In the genomic region with DNA sequence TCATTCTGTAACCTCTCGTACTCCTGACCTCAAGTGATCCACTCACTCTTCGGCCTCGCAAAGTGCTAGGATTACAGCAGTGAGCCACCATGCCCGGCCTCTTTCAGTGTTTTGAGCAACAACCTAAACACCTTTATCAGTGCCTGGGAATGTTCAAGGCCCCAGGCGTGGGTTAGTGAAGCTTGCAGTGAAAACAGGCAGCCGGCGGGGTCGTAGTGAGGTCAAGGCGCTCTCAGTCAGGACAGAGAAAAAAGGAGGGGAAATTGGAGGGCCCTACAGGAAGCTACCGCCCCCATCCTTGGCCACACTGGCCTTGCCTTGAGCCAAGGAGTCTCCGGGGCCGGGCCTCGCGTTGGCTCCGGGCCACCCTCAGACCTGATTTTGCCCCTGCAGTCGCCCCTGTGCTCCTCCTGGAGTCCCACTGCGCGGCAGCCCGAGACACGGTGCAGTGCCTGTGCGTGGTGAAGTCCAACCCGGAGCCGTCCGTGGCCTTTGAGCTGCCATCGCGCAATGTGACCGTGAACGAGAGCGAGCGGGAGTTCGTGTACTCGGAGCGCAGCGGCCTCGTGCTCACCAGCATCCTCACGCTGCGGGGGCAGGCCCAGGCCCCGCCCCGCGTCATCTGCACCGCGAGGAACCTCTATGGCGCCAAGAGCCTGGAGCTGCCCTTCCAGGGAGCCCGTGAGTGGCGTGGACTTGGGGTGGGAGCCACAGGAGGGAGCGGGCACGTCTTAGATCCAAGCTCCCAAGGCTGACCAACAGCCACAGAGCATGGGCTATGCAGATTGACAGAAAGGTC, we compare ENCODE assay signal across 1 cellular context.
TF ChIP-seq lines count a peak whose summit lies in the region.

No MANE protein-coding gene starts in this region.

TF ChIP-seq in HepG2, 621 proteins besides CTCF, POLR2A, EP300 and RAD21 (continued from another document and continues in another):
- TF ChIP-seq, protein P1, sequence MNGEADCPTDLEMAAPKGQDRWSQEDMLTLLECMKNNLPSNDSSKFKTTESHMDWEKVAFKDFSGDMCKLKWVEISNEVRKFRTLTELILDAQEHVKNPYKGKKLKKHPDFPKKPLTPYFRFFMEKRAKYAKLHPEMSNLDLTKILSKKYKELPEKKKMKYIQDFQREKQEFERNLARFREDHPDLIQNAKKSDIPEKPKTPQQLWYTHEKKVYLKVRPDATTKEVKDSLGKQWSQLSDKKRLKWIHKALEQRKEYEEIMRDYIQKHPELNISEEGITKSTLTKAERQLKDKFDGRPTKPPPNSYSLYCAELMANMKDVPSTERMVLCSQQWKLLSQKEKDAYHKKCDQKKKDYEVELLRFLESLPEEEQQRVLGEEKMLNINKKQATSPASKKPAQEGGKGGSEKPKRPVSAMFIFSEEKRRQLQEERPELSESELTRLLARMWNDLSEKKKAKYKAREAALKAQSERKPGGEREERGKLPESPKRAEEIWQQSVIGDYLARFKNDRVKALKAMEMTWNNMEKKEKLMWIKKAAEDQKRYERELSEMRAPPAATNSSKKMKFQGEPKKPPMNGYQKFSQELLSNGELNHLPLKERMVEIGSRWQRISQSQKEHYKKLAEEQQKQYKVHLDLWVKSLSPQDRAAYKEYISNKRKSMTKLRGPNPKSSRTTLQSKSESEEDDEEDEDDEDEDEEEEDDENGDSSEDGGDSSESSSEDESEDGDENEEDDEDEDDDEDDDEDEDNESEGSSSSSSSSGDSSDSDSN (CRISPR knock-in tag; IDR thresholded peaks at IDR 0.05), result no peak
- peak; percentile 67 for TF ChIP-seq HNF4A (CRISPR knock-in tag; IDR thresholded peaks at IDR 0.05)
- no peak for TF ChIP-seq ZNF282 (IDR thresholded peaks at IDR 0.05; ENCODE audit: partially characterized antibody)
- TF ChIP-seq, protein P2, sequence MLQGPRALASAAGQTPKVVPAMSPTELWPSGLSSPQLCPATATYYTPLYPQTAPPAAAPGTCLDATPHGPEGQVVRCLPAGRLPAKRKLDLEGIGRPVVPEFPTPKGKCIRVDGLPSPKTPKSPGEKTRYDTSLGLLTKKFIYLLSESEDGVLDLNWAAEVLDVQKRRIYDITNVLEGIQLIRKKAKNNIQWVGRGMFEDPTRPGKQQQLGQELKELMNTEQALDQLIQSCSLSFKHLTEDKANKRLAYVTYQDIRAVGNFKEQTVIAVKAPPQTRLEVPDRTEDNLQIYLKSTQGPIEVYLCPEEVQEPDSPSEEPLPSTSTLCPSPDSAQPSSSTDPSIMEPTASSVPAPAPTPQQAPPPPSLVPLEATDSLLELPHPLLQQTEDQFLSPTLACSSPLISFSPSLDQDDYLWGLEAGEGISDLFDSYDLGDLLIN (CRISPR knock-in tag; IDR thresholded peaks at IDR 0.05; ENCODE audit: borderline replicate concordance), result no peak
- peak; percentile 49; the same call in 1 of the 2 replicates for TF ChIP-seq ZFX (CRISPR knock-in tag; IDR thresholded peaks at IDR 0.05; ENCODE audit: low read depth)
- TF ChIP-seq, protein P3, sequence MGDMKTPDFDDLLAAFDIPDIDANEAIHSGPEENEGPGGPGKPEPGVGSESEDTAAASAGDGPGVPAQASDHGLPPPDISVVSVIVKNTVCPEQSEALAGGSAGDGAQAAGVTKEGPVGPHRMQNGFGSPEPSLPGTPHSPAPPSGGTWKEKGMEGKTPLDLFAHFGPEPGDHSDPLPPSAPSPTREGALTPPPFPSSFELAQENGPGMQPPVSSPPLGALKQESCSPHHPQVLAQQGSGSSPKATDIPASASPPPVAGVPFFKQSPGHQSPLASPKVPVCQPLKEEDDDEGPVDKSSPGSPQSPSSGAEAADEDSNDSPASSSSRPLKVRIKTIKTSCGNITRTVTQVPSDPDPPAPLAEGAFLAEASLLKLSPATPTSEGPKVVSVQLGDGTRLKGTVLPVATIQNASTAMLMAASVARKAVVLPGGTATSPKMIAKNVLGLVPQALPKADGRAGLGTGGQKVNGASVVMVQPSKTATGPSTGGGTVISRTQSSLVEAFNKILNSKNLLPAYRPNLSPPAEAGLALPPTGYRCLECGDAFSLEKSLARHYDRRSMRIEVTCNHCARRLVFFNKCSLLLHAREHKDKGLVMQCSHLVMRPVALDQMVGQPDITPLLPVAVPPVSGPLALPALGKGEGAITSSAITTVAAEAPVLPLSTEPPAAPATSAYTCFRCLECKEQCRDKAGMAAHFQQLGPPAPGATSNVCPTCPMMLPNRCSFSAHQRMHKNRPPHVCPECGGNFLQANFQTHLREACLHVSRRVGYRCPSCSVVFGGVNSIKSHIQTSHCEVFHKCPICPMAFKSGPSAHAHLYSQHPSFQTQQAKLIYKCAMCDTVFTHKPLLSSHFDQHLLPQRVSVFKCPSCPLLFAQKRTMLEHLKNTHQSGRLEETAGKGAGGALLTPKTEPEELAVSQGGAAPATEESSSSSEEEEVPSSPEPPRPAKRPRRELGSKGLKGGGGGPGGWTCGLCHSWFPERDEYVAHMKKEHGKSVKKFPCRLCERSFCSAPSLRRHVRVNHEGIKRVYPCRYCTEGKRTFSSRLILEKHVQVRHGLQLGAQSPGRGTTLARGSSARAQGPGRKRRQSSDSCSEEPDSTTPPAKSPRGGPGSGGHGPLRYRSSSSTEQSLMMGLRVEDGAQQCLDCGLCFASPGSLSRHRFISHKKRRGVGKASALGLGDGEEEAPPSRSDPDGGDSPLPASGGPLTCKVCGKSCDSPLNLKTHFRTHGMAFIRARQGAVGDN (CRISPR knock-in tag; IDR thresholded peaks at IDR 0.05), result peak; percentile 77
- TF ChIP-seq ZZZ3 (CRISPR knock-in tag; IDR thresholded peaks at IDR 0.05; ENCODE audit: borderline replicate concordance), result no peak
- no peak; the same call in 1 of the 2 replicates for TF ChIP-seq ZNF839 (CRISPR knock-in tag; IDR thresholded peaks at IDR 0.05; ENCODE audit: borderline replicate concordance)
- TF ChIP-seq, protein P4, sequence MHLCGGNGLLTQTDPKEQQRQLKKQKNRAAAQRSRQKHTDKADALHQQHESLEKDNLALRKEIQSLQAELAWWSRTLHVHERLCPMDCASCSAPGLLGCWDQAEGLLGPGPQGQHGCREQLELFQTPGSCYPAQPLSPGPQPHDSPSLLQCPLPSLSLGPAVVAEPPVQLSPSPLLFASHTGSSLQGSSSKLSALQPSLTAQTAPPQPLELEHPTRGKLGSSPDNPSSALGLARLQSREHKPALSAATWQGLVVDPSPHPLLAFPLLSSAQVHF (CRISPR knock-in tag; IDR thresholded peaks at IDR 0.05), result no peak
- TF ChIP-seq, protein P5, sequence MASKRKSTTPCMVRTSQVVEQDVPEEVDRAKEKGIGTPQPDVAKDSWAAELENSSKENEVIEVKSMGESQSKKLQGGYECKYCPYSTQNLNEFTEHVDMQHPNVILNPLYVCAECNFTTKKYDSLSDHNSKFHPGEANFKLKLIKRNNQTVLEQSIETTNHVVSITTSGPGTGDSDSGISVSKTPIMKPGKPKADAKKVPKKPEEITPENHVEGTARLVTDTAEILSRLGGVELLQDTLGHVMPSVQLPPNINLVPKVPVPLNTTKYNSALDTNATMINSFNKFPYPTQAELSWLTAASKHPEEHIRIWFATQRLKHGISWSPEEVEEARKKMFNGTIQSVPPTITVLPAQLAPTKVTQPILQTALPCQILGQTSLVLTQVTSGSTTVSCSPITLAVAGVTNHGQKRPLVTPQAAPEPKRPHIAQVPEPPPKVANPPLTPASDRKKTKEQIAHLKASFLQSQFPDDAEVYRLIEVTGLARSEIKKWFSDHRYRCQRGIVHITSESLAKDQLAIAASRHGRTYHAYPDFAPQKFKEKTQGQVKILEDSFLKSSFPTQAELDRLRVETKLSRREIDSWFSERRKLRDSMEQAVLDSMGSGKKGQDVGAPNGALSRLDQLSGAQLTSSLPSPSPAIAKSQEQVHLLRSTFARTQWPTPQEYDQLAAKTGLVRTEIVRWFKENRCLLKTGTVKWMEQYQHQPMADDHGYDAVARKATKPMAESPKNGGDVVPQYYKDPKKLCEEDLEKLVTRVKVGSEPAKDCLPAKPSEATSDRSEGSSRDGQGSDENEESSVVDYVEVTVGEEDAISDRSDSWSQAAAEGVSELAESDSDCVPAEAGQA (IDR thresholded peaks at IDR 0.05; ENCODE audit: low read depth), result no peak
- TF ChIP-seq, protein P5 (CRISPR knock-in tag; IDR thresholded peaks at IDR 0.05; ENCODE audit: borderline replicate concordance), result no peak
- no peak for TF ChIP-seq ZNF570 (CRISPR knock-in tag; IDR thresholded peaks at IDR 0.05; ENCODE audit: borderline replicate concordance)
- TF ChIP-seq ZSCAN12 (CRISPR knock-in tag; IDR thresholded peaks at IDR 0.05), result no peak
- TF ChIP-seq, protein P6, sequence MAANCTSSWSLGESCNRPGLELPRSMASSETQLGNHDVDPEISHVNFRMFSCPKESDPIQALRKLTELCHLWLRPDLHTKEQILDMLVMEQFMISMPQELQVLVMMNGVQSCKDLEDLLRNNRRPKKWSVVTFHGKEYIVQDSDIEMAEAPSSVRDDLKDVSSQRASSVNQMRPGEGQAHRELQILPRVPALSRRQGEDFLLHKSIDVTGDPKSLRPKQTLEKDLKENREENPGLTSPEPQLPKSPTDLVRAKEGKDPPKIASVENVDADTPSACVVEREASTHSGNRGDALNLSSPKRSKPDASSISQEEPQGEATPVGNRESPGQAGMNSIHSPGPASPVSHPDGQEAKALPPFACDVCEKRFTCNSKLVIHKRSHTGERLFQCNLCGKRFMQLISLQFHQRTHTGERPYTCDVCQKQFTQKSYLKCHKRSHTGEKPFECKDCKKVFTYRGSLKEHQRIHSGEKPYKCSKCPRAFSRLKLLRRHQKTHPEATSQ (CRISPR knock-in tag; IDR thresholded peaks at IDR 0.05; ENCODE audit: borderline replicate concordance), result no peak
- TF ChIP-seq RAD51 (IDR thresholded peaks at IDR 0.05; ENCODE audit: borderline replicate concordance), result no peak
- TF ChIP-seq SIX1 (CRISPR knock-in tag; IDR thresholded peaks at IDR 0.05; ENCODE audit: borderline replicate concordance), result no peak
- no peak for TF ChIP-seq PRMT3 (CRISPR knock-in tag; IDR thresholded peaks at IDR 0.05; ENCODE audit: borderline replicate concordance, low read depth)
- no peak for TF ChIP-seq NCOA1 (CRISPR knock-in tag; IDR thresholded peaks at IDR 0.05)
- TF ChIP-seq SP1 (IDR thresholded peaks at IDR 0.05), result no peak
- no peak for TF ChIP-seq SP1 (CRISPR knock-in tag; IDR thresholded peaks at IDR 0.05)
- TF ChIP-seq ZNF343 (CRISPR knock-in tag; IDR thresholded peaks at IDR 0.05), result no peak
- TF ChIP-seq HHEX (CRISPR knock-in tag; IDR thresholded peaks at IDR 0.05), result no peak
- TF ChIP-seq ZNF446 (CRISPR knock-in tag; IDR thresholded peaks at IDR 0.05), result no peak
- no peak for TF ChIP-seq JDP2 (CRISPR knock-in tag; IDR thresholded peaks at IDR 0.05; ENCODE audit: borderline replicate concordance)
- TF ChIP-seq ZSCAN29 (CRISPR knock-in tag; conservative IDR thresholded peaks at IDR 0.05), result no peak
- TF ChIP-seq NR2C2 (CRISPR knock-in tag; IDR thresholded peaks at IDR 0.05; ENCODE audit: borderline replicate concordance), result peak; percentile 67; the same call in 1 of the 2 replicates
- TF ChIP-seq, protein P7, sequence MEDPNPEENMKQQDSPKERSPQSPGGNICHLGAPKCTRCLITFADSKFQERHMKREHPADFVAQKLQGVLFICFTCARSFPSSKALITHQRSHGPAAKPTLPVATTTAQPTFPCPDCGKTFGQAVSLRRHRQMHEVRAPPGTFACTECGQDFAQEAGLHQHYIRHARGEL (CRISPR knock-in tag; IDR thresholded peaks at IDR 0.05), result no peak
- TF ChIP-seq KLF15 (CRISPR knock-in tag; IDR thresholded peaks at IDR 0.05; ENCODE audit: borderline replicate concordance), result no peak
- TF ChIP-seq PRPF4 (IDR thresholded peaks at IDR 0.05; ENCODE audit: low read depth, low read length, poor library complexity, severe bottlenecking), result no peak
- no peak; the same call in 1 of the 2 replicates for TF ChIP-seq HES4 (CRISPR knock-in tag; IDR thresholded peaks at IDR 0.05; ENCODE audit: borderline replicate concordance)
- TF ChIP-seq ONECUT2 (CRISPR knock-in tag; IDR thresholded peaks at IDR 0.05), result no peak
- no peak for TF ChIP-seq ZNF326 (CRISPR knock-in tag; IDR thresholded peaks at IDR 0.05; ENCODE audit: borderline replicate concordance)
- TF ChIP-seq, protein P8, sequence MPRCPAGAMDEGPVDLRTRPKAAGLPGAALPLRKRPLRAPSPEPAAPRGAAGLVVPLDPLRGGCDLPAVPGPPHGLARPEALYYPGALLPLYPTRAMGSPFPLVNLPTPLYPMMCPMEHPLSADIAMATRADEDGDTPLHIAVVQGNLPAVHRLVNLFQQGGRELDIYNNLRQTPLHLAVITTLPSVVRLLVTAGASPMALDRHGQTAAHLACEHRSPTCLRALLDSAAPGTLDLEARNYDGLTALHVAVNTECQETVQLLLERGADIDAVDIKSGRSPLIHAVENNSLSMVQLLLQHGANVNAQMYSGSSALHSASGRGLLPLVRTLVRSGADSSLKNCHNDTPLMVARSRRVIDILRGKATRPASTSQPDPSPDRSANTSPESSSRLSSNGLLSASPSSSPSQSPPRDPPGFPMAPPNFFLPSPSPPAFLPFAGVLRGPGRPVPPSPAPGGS (CRISPR knock-in tag; IDR thresholded peaks at IDR 0.05), result no peak
- TF ChIP-seq, protein P9, sequence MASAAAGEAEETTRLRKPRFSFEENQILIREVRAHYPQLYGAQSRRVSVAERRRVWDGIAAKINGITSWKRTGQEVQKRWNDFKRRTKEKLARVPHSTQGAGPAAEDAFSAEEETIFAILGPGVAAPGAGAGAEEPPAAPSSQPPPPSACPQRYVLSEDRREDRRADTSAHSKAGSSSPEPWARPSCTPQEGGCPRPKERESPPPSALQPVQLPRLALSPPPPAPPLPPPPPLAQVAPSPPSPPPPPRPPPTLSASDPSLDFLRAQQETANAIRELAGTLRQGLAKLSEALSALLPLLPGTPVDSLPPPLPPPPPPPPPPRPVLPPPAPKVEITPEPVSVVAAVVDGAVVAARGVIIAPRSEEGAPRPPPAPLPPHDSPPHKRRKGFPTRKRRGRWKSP (CRISPR knock-in tag; IDR thresholded peaks at IDR 0.05), result no peak
- TF ChIP-seq TEAD2 (CRISPR knock-in tag; IDR thresholded peaks at IDR 0.05), result no peak
- TF ChIP-seq ZNF816 (CRISPR knock-in tag; IDR thresholded peaks at IDR 0.05; ENCODE audit: borderline replicate concordance), result no peak
- no peak for TF ChIP-seq ZNF660 (CRISPR knock-in tag; IDR thresholded peaks at IDR 0.05; ENCODE audit: borderline replicate concordance, low read depth)
- no peak for TF ChIP-seq ARHGAP35 (CRISPR knock-in tag; IDR thresholded peaks at IDR 0.05; ENCODE audit: borderline replicate concordance)
- no peak for TF ChIP-seq KDM1A (CRISPR knock-in tag; IDR thresholded peaks at IDR 0.05)
